In genomic region chr1:160519542-160520435, GRCh38 we compare ENCODE assay signal across 9 cellular contexts. TPM values are rescaled to one million over a fixed set of nuclear protein-coding genes. Genes with fewer than 3 reads are reported as not detected.
DNase-seq lines count a peak whose midpoint lies in the region; ATAC-seq and TF ChIP-seq lines count a peak whose summit lies in the region.
"Had no signal": no experiment of that assay in that cellular context is flagged by ENCODE, and none has a peak within 500 bp of the region (broad histone marks: within the 10 kb centered on the region; RNA-seq: fewer than 3 reads in every experiment).

No MANE protein-coding gene starts in this region.

- CTCF ChIA-PET in activated naive CD4-positive, alpha-beta T cell treated with anti-CD3 and anti-CD28 coated beads, Interleukin-2, amount 10 ng/mL, durations not matched to agents 7 days and 5 days (lab: Charles Lee) = interaction anchor here (0.7 to 1.3 kb wide), 4 partner anchors 9 to 91 kb away, joined by 3 to 4 read pairs (median 3); no protein-coding TSS in a partner anchor
- CTCF ChIA-PET in HEK293T (lab: Yijun Ruan, JAX) = no interaction called here

- H3K27ac Mint-ChIP-seq in activated naive CD4-positive, alpha-beta T cell treated with anti-CD3 and anti-CD28 coated beads, Interleukin-2, amount 10 ng/mL, durations not matched to agents 7 days and 5 days = peak overlapping the region; percentile 95
- H3K27ac Mint-ChIP-seq in natural killer cell treated with Interleukin-12 subunit alpha and Interleukin-12 subunit beta and Interleukin-15 and Interleukin-18, amount 100 ng/mL, for 72 hours = peak overlapping the region; percentile 94 to 95

- TF ChIP-seq CTCF in GM13977 (IDR thresholded peaks at IDR 0.05; ENCODE audit: extremely low read depth, insufficient read depth, missing control alignments) (peak; percentile 3), testis (IDR thresholded peaks at IDR 0.05) (peak in 1 of 3 experiments; percentile 9)

- H3K4me1 ChIP-seq in testis = no peaks in the 10 kb centered on the region

- H3K9me3 Mint-ChIP-seq in activated naive CD4-positive, alpha-beta T cell treated with anti-CD3 and anti-CD28 coated beads, Interleukin-2, amount 10 ng/mL, durations not matched to agents 7 days and 5 days = peaks cover 28% of the 10 kb centered on the region
- peaks cover 7% of the 10 kb centered on the region for H3K9me3 Mint-ChIP-seq in natural killer cell treated with Interleukin-12 subunit alpha and Interleukin-12 subunit beta and Interleukin-15 and Interleukin-18, amount 100 ng/mL, for 72 hours

- in situ Hi-C loops in GM13977 (cut with MboI; ENCODE audit: low pct_unique_long_range_greater_than_20kb, low sequenced_read_pairs, unreplicated experiment) = no loop called here

- peaks cover 42% of the 10 kb centered on the region for H3K36me3 Mint-ChIP-seq in activated naive CD4-positive, alpha-beta T cell treated with anti-CD3 and anti-CD28 coated beads, Interleukin-2, amount 10 ng/mL, durations not matched to agents 7 days and 5 days
- peaks cover 5% of the 10 kb centered on the region for H3K36me3 Mint-ChIP-seq in natural killer cell treated with Interleukin-12 subunit alpha and Interleukin-12 subunit beta and Interleukin-15 and Interleukin-18, amount 100 ng/mL, for 72 hours

- no peak overlapping the region for H3K27ac ChIP-seq in testis

- POLR2A ChIA-PET in HEK293T (lab: Yijun Ruan, JAX) = no interaction called here

- DNase-seq in GM13977 (ENCODE audit: low spot score) (no peak), NCI-H128 (lab: John Stamatoyannopoulos, UW; ENCODE audit: unreplicated experiment) (no peak), dedifferentiated amniotic fluid mesenchymal stem cell (ENCODE audit: extremely low spot score) (no peak), HEK293T (ENCODE audit: extremely low spot score) (no peak), testis (no peak)
- DNase-seq in activated naive CD4-positive, alpha-beta T cell treated with anti-CD3 and anti-CD28 coated beads, Interleukin-2, amount 10 ng/mL, durations not matched to agents 7 days and 5 days = peak; percentile 36
- DNase-seq in natural killer cell treated with Interleukin-12 subunit alpha and Interleukin-12 subunit beta and Interleukin-15 and Interleukin-18, amount 100 ng/mL, for 72 hours (ENCODE audit: low spot score) = no peak
- DNase-seq: NCI-H446 treated with DMSO at 0.1 percent for 48 hours had no signal

- no peak overlapping the region for H3K4me3 ChIP-seq in testis

- no peaks in the 10 kb centered on the region for H3K27me3 Mint-ChIP-seq in activated naive CD4-positive, alpha-beta T cell treated with anti-CD3 and anti-CD28 coated beads, Interleukin-2, amount 10 ng/mL, durations not matched to agents 7 days and 5 days
- no peaks in the 10 kb centered on the region for H3K27me3 Mint-ChIP-seq in natural killer cell treated with Interleukin-12 subunit alpha and Interleukin-12 subunit beta and Interleukin-15 and Interleukin-18, amount 100 ng/mL, for 72 hours

- ATAC-seq in HG03460 (IDR thresholded peaks at IDR 0.05; ENCODE audit: unreplicated experiment) = peak; percentile 52
- ATAC-seq in natural killer cell treated with Interleukin-12 subunit alpha and Interleukin-12 subunit beta and Interleukin-15 and Interleukin-18, amount 100 ng/mL, for 72 hours = peak; percentile 77 to 89

- H3K4me1 Mint-ChIP-seq in activated naive CD4-positive, alpha-beta T cell treated with anti-CD3 and anti-CD28 coated beads, Interleukin-2, amount 10 ng/mL, durations not matched to agents 7 days and 5 days = peaks cover 90% of the 10 kb centered on the region
- H3K4me1 Mint-ChIP-seq in natural killer cell treated with Interleukin-12 subunit alpha and Interleukin-12 subunit beta and Interleukin-15 and Interleukin-18, amount 100 ng/mL, for 72 hours (ENCODE audit: low read depth in 2 of 2) = peaks cover 76 to 85% of the 10 kb centered on the region in 2 donors

- H3K4me3 Mint-ChIP-seq in activated naive CD4-positive, alpha-beta T cell treated with anti-CD3 and anti-CD28 coated beads, Interleukin-2, amount 10 ng/mL, durations not matched to agents 7 days and 5 days = peak overlapping the region; percentile 84
- peak overlapping the region; percentile 94 for H3K4me3 Mint-ChIP-seq in natural killer cell treated with Interleukin-12 subunit alpha and Interleukin-12 subunit beta and Interleukin-15 and Interleukin-18, amount 100 ng/mL, for 72 hours

- intact Hi-C loops in testis (cut with DNase I; ENCODE audit: low total_unique reads) = no loop called here

- H3K36me3 ChIP-seq in testis (ENCODE audit: low read depth, missing control alignments) = no peaks in the 10 kb centered on the region

- WGBS in testis, 2 donors = 58 to 59% methylated on average over 5 of the region's 5 CpGs

- no peaks in the 10 kb centered on the region for H3K9me3 ChIP-seq in testis

- H3K27me3 ChIP-seq in testis = no peaks in the 10 kb centered on the region

- TF ChIP-seq POLR2A in testis (IDR thresholded peaks at IDR 0.05) = no peak

TF ChIP-seq in HEK293T, 16 proteins besides CTCF, POLR2A, EP300 and RAD21:
- no peak for TF ChIP-seq L3MBTL2 (conservative IDR thresholded peaks at IDR 0.05)
- no peak for TF ChIP-seq SUZ12 (IDR thresholded peaks at IDR 0.05)
- no peak for TF ChIP-seq BHLHE40 (IDR thresholded peaks at IDR 0.05; ENCODE audit: borderline replicate concordance)
- no peak for TF ChIP-seq HDGF (IDR thresholded peaks at IDR 0.05; ENCODE audit: borderline replicate concordance)
- TF ChIP-seq SP1 (IDR thresholded peaks at IDR 0.05) = no peak
- no peak for TF ChIP-seq NFRKB (IDR thresholded peaks at IDR 0.05)
- no peak for TF ChIP-seq ARNT (IDR thresholded peaks at IDR 0.05)
- TF ChIP-seq FOXM1 (IDR thresholded peaks at IDR 0.05; ENCODE audit: borderline replicate concordance) = no peak
- TF ChIP-seq FOXA1 (IDR thresholded peaks at IDR 0.05) = no peak
- TF ChIP-seq CTBP1 (IDR thresholded peaks at IDR 0.05; ENCODE audit: borderline replicate concordance) = no peak
- TF ChIP-seq PKNOX1 (IDR thresholded peaks at IDR 0.05) = no peak
- TF ChIP-seq ELF4 (IDR thresholded peaks at IDR 0.05) = no peak
- no peak for TF ChIP-seq FOXK2 (IDR thresholded peaks at IDR 0.05)
- no peak for TF ChIP-seq ZNF384 (IDR thresholded peaks at IDR 0.05)
- no peak for TF ChIP-seq LEF1 (IDR thresholded peaks at IDR 0.05; ENCODE audit: borderline replicate concordance)
- TF ChIP-seq TARDBP (IDR thresholded peaks at IDR 0.05) = no peak

RNA-seq across cellular contexts. Expression of gene SLAMF6, which starts 3.3 kb away (rescaled TPM):
- total RNA-seq in natural killer cell treated with Interleukin-12 subunit alpha and Interleukin-12 subunit beta and Interleukin-15 and Interleukin-18, amount 100 ng/mL, for 72 hours = 10 to 100 TPM; 10.9 to 17.7 TPM
- total RNA-seq in testis = 1 to 10 TPM in 1 of 2 donors, under 1 TPM in 1; 0.68 to 1.6 TPM
- polyA plus RNA-seq in testis (ENCODE audit: insufficient read depth, low read depth, low replicate concordance) = 2.3 TPM

RNA-seq across cellular contexts. Expression of gene CD84, which starts 59.5 kb away (rescaled TPM):
- 10 to 100 TPM in 1 of 2 donors, 1 to 10 TPM in 1; 3.8 to 13.4 TPM for total RNA-seq in natural killer cell treated with Interleukin-12 subunit alpha and Interleukin-12 subunit beta and Interleukin-15 and Interleukin-18, amount 100 ng/mL, for 72 hours
- total RNA-seq in testis = 1 to 10 TPM; 6.4 to 6.9 TPM
- polyA plus RNA-seq in testis (ENCODE audit: insufficient read depth, low read depth, low replicate concordance) = 7.7 TPM

Comparison
In these comparisons a context has a peak if more than half of its experiments do, and no peak if none do; other contexts are left out.
1. RNA of gene SLAMF6, which starts 3.3 kb away (total RNA-seq): 10.9 to 17.7 TPM in natural killer cell treated with Interleukin-12 subunit alpha and Interleukin-12 subunit beta and Interleukin-15 and Interleukin-18, amount 100 ng/mL, for 72 hours; 0.68 to 1.6 TPM in testis; every median in the first group is over 4 times any median in the second.